ENCODE assay signal across 16 cellular contexts in genomic region chr2:85591563-85591962, GRCh38. TPM values are rescaled to one million over a fixed set of nuclear protein-coding genes. Genes with fewer than 3 reads are reported as not detected.
DNase-seq lines count a peak whose midpoint lies in the region; ATAC-seq and TF ChIP-seq lines count a peak whose summit lies in the region.
"Had no signal": no experiment of that assay in that cellular context is flagged by ENCODE, and none has a peak within 500 bp of the region (broad histone marks: within the 10 kb centered on the region; RNA-seq: fewer than 3 reads in every experiment).

No MANE protein-coding gene starts in this region.

- no peak overlapping the region for H4K91ac ChIP-seq in neuronal stem cell (ENCODE audit: low read depth, low read length, poor library complexity)

- H3K4ac ChIP-seq in neuronal stem cell (ENCODE audit: low read length), result no peak overlapping the region

- H3K4me1 ChIP-seq in adrenal gland (replicated peaks in 1 of 2), result peaks cover 13 to 67% of the 10 kb centered on the region in 2 donors
- peaks cover 4 to 28% of the 10 kb centered on the region in 2 donors for H3K4me1 ChIP-seq in esophagus (ENCODE audit: control insufficient read depth in 2 of 2, insufficient read depth in 2 of 2, low read length in 1 of 2)
- peaks cover 8 to 18% of the 10 kb centered on the region in 2 donors for H3K4me1 ChIP-seq in neuronal stem cell (ENCODE audit: control insufficient read depth in 2 of 2, insufficient read depth in 1 of 2, low read depth in 1 of 2, low read length in 2 of 2)
- peaks cover 36 to 70% of the 10 kb centered on the region in 2 donors for H3K4me1 ChIP-seq in thyroid gland

- H3K27ac ChIP-seq in adrenal gland, result peak overlapping the region in 4 of 5 donors; percentile 33 to 92 (median 65)
- H3K27ac ChIP-seq in esophagus (ENCODE audit: low read depth in 2 of 2, low read length in 1 of 2), result peak overlapping the region; percentile 86 to 94
- no peak overlapping the region for H3K27ac ChIP-seq in neuronal stem cell (replicated peaks; ENCODE audit: low read length)
- peak overlapping the region; percentile 63 to 88 (median 73) for H3K27ac ChIP-seq in thyroid gland
- H3K27ac ChIP-seq: cardiac muscle cell had no signal

- H3K4me2 ChIP-seq in neuronal stem cell (ENCODE audit: insufficient read depth, low read length, poor library complexity, severe bottlenecking), result no peak overlapping the region
- H3K4me2 ChIP-seq: SK-N-SH had no signal

- H2BK5ac ChIP-seq in neuronal stem cell (ENCODE audit: low read length), result no peak overlapping the region

- 58 to 78% (median 66%) methylated on average over 12 of the region's 12 CpGs for WGBS in adrenal gland, 4 donors
- 81 to 83% methylated on average over 12 of the region's 12 CpGs for WGBS in esophagus, 2 donors
- no CpG with 5 or more reads among the region's 12 CpGs for WGBS in neuronal stem cell (ENCODE audit: extremely low coverage in 2 of 2, insufficient read length in 2 of 2, insufficient replicate concordance in 1 of 2), 2 donors
- WGBS in thyroid gland, 2 donors, result 79 to 82% methylated on average over 12 of the region's 12 CpGs

- H4K8ac ChIP-seq in neuronal stem cell (ENCODE audit: low read depth, low read length), result no peak overlapping the region

- H3K9me3 ChIP-seq in adrenal gland (replicated peaks in 1 of 3), result no peaks in the 10 kb centered on the region
- no peaks in the 10 kb centered on the region for H3K9me3 ChIP-seq in esophagus (ENCODE audit: control insufficient read depth in 2 of 2, insufficient read depth in 1 of 2, low read depth in 1 of 2, low read length in 1 of 2)
- H3K9me3 ChIP-seq in neuronal stem cell (replicated peaks in 1 of 2; ENCODE audit: control insufficient read depth in 2 of 2, insufficient read depth in 1 of 2, low read depth in 1 of 2, low read length in 2 of 2), result peaks cover 0 to 2% of the 10 kb centered on the region in 2 donors
- H3K9me3 ChIP-seq in thyroid gland, result no peaks in the 10 kb centered on the region
- H3K9me3 ChIP-seq: SK-N-SH had no signal

- H3K23ac ChIP-seq in neuronal stem cell (ENCODE audit: low read depth, low read length, poor library complexity), result no peak overlapping the region

- no peak overlapping the region for H3K14ac ChIP-seq in neuronal stem cell (ENCODE audit: low read length)

- H2AK5ac ChIP-seq in neuronal stem cell (ENCODE audit: low read depth, low read length), result peak overlapping the region; percentile 82

- H3K36me3 ChIP-seq in adrenal gland (replicated peaks in 1 of 2) (no peaks in the 10 kb centered on the region), esophagus (ENCODE audit: control insufficient read depth in 2 of 2, insufficient read depth in 2 of 2, low read length in 1 of 2) (peaks cover 0 to under 1% of the 10 kb centered on the region in 2 donors), neuronal stem cell (replicated peaks in 1 of 2; ENCODE audit: control insufficient read depth in 2 of 2, insufficient read depth in 2 of 2, low read length in 2 of 2) (peaks cover 1 to 2% of the 10 kb centered on the region in 2 donors), thyroid gland (no peaks in the 10 kb centered on the region)
- H3K36me3 ChIP-seq: cardiac muscle cell had no signal

- TF ChIP-seq POLR2A in adrenal gland (IDR thresholded peaks at IDR 0.05) (no peak), thyroid gland (IDR thresholded peaks at IDR 0.05) (no peak)

- DNase-seq in adrenal gland (peak in 2 of 7 donors; percentile 34 to 39), neuronal stem cell (ENCODE audit: low spot score) (no peak), thyroid gland (no peak), activated gamma-delta T cell treated with Interleukin-2 at 50 U/mL for 16 hours (no peak), OCI-M2 (lab: John Stamatoyannopoulos, UW; ENCODE audit: unreplicated experiment) (no peak)
- DNase-seq: activated CD8-positive, alpha-beta T cell treated with anti-CD3 and anti-CD28 coated beads for 36 hours; activated effector memory CD4-positive, alpha-beta T cell treated with anti-CD3 and anti-CD28 coated beads, Interleukin-2, amount 50 U/mL, for 16 hours; hippocampal formation; MV-4-11; NCI-H2171; SK-N-SH had no signal

- H2AFZ ChIP-seq in neuronal stem cell (ENCODE audit: low read length), result no peak overlapping the region

- H2BK12ac ChIP-seq in neuronal stem cell (ENCODE audit: low read length), result no peak overlapping the region

- H3K27me3 ChIP-seq in adrenal gland (no peaks in the 10 kb centered on the region), esophagus (ENCODE audit: control insufficient read depth in 1 of 2, insufficient read depth in 2 of 2, low read length in 2 of 2) (no peaks in the 10 kb centered on the region), neuronal stem cell (ENCODE audit: control insufficient read depth in 3 of 3, insufficient read depth in 3 of 3, low read depth in 1 of 3, low read length in 3 of 3) (peaks cover 0 to 3% (median 0%) of the 10 kb centered on the region in 3 experiments), thyroid gland (no peaks in the 10 kb centered on the region)
- H3K27me3 ChIP-seq: cardiac muscle cell had no signal

- ATAC-seq in HG03097 (IDR thresholded peaks at IDR 0.05; ENCODE audit: low FRiP score, unreplicated experiment) (no peak), GM21423 (IDR thresholded peaks at IDR 0.05; ENCODE audit: unreplicated experiment) (no peak)
- ATAC-seq: activated CD8-positive, alpha-beta T cell treated with anti-CD3 and anti-CD28 coated beads for 36 hours; left lobe of liver had no signal

- peak overlapping the region; percentile 7 for H3K9ac ChIP-seq in neuronal stem cell (ENCODE audit: low read depth, low read length, poor library complexity)
- H3K9ac ChIP-seq: SK-N-SH had no signal

- intact Hi-C loops in adrenal gland (cut with DNase I) (no loop called here), thyroid gland (cut with DNase I) (no loop called here)

- peaks cover 3% of the 10 kb centered on the region for H3K79me1 ChIP-seq in neuronal stem cell (ENCODE audit: low read depth, low read length)

- H2BK120ac ChIP-seq in neuronal stem cell (ENCODE audit: low read depth, low read length), result no peak overlapping the region

- no peak overlapping the region for H2BK15ac ChIP-seq in neuronal stem cell (ENCODE audit: low read length)

- H3K4me3 ChIP-seq in adrenal gland, result no peak overlapping the region
- H3K4me3 ChIP-seq in esophagus (ENCODE audit: low read depth in 1 of 2, low read length in 2 of 2), result no peak overlapping the region
- no peak overlapping the region for H3K4me3 ChIP-seq in neuronal stem cell (ENCODE audit: low read length in 2 of 2)
- no peak overlapping the region for H3K4me3 ChIP-seq in thyroid gland (replicated peaks in 1 of 3)
- H3K4me3 ChIP-seq: cardiac muscle cell had no signal

- TF ChIP-seq CTCF in adrenal gland (IDR thresholded peaks at IDR 0.05) (no peak), thyroid gland (IDR thresholded peaks at IDR 0.05) (no peak)

- H3K18ac ChIP-seq in neuronal stem cell (ENCODE audit: low read length), result no peak overlapping the region

RNA-seq across cellular contexts. Expression of gene RNF181, which starts 4.0 kb away (rescaled TPM):
- total RNA-seq in adrenal gland (100 to 1,000 TPM in 7 of 8 donors, 10 to 100 TPM in 1; 93.8 to 199 (median 172) TPM), thyroid gland (100 to 1,000 TPM in 3 of 4 donors, 10 to 100 TPM in 1; 86.9 to 202 (median 168) TPM)
- polyA plus RNA-seq in adrenal gland (100 to 1,000 TPM; 130 to 295 (median 214) TPM), esophagus (100 to 1,000 TPM; 159 to 189 TPM)
- 139 TPM for polyA plus RNA-seq in neuronal stem cell (2013, experiment 1 of 2)
- 136 TPM for polyA plus RNA-seq in neuronal stem cell (2013, experiment 2 of 2)

RNA-seq across cellular contexts. Expression of gene VAMP5, which starts 7.3 kb away (rescaled TPM):
- total RNA-seq in adrenal gland (100 to 1,000 TPM in 2 of 8 donors, 10 to 100 TPM in 6; 34.1 to 122 (median 78.3) TPM), thyroid gland (10 to 100 TPM; 13.6 to 41.3 (median 20.7) TPM)
- polyA plus RNA-seq in adrenal gland (100 to 1,000 TPM in 2 of 3 donors, 10 to 100 TPM in 1; 37.7 to 130 (median 118) TPM), esophagus (10 to 100 TPM; 19.5 to 39.6 TPM)
- polyA plus RNA-seq in neuronal stem cell (2013, experiment 1 of 2), result 5.7 TPM
- 5.8 TPM for polyA plus RNA-seq in neuronal stem cell (2013, experiment 2 of 2)

RNA-seq across cellular contexts. Expression of gene TMEM150A, which starts 10.9 kb away (rescaled TPM):
- total RNA-seq in adrenal gland (10 to 100 TPM; 16.0 to 31.2 (median 22.6) TPM), thyroid gland (10 to 100 TPM in 3 of 4 donors, 1 to 10 TPM in 1; 8.9 to 25.2 (median 21.9) TPM)
- polyA plus RNA-seq in adrenal gland (10 to 100 TPM; 11.6 to 79.1 (median 61.4) TPM), esophagus (1 to 10 TPM; 9.3 to 9.9 TPM)
- 12.2 TPM for polyA plus RNA-seq in neuronal stem cell (2013, experiment 1 of 2)
- 12.6 TPM for polyA plus RNA-seq in neuronal stem cell (2013, experiment 2 of 2)

RNA-seq across cellular contexts. Expression of gene VAMP8, which starts 14.2 kb away (rescaled TPM):
- 10 to 100 TPM in 7 of 8 donors, 1 to 10 TPM in 1; 8.3 to 68.9 (median 46.1) TPM for total RNA-seq in adrenal gland
- 100 to 1,000 TPM in 1 of 3 donors, 10 to 100 TPM in 2; 47.2 to 108 (median 51.5) TPM for polyA plus RNA-seq in adrenal gland
- 100 to 1,000 TPM; 337 to 430 TPM for polyA plus RNA-seq in esophagus
- 4.0 TPM for polyA plus RNA-seq in neuronal stem cell (2013, experiment 1 of 2)
- 4.0 TPM for polyA plus RNA-seq in neuronal stem cell (2013, experiment 2 of 2)
- total RNA-seq in thyroid gland, result 100 to 1,000 TPM in 3 of 4 donors, 10 to 100 TPM in 1; 89.6 to 171 (median 121) TPM

RNA-seq across cellular contexts. Expression of gene C2orf68, which starts 20.3 kb away (rescaled TPM):
- total RNA-seq in adrenal gland, result 10 to 100 TPM; 11.7 to 40.4 (median 21.8) TPM
- 10 to 100 TPM; 24.2 to 48.9 (median 29.0) TPM for polyA plus RNA-seq in adrenal gland
- polyA plus RNA-seq in esophagus, result 10 to 100 TPM; 13.8 to 31.7 TPM
- 71.6 TPM for polyA plus RNA-seq in neuronal stem cell (2013, experiment 1 of 2)
- 77.7 TPM for polyA plus RNA-seq in neuronal stem cell (2013, experiment 2 of 2)
- total RNA-seq in thyroid gland, result 10 to 100 TPM; 24.0 to 30.1 (median 25.8) TPM
